ENCODE assay signal across 8 cellular contexts in genomic region chr12:104458645-104459555, GRCh38. TPM values are rescaled to one million over a fixed set of nuclear protein-coding genes. Genes with fewer than 3 reads are reported as not detected.
DNase-seq lines count a peak whose midpoint lies in the region; ATAC-seq and TF ChIP-seq lines count a peak whose summit lies in the region.

No MANE protein-coding gene starts in this region.

- peak; percentile 61 for DNase-seq in GM12865 (ENCODE audit: low read depth)
- peak; percentile 50 for DNase-seq in M059J (ENCODE audit: low read depth)
- no peak for DNase-seq in astrocyte of the cerebellum (ENCODE audit: low read depth)
- DNase-seq in stimulated activated naive B cell treated with anti-CD40 and anti-IgM and Interleukin-4, amounts not matched to agents 10 μg/mL and 1 μg/mL and 100 μg/mL, for 72 hours = no peak

- peaks cover 0 to 1% of the 10 kb centered on the region in 2 donors for H3K9me3 Mint-ChIP-seq in stimulated activated naive B cell treated with anti-CD40 and anti-IgM and Interleukin-4, amounts not matched to agents 10 μg/mL and 1 μg/mL and 100 μg/mL, for 72 hours

- peak overlapping the region; percentile 98 for H3K27ac Mint-ChIP-seq in stimulated activated naive B cell treated with anti-CD40 and anti-IgM and Interleukin-4, amounts not matched to agents 10 μg/mL and 1 μg/mL and 100 μg/mL, for 72 hours

- H3K4me3 ChIP-seq in GM12865 (ENCODE audit: low read depth, low read length) (peak overlapping the region; percentile 79), astrocyte of the cerebellum (ENCODE audit: low read depth, low read length) (peak overlapping the region; percentile 77), iPS-18c (ENCODE audit: insufficient read depth, low read depth, low read length) (peak overlapping the region; percentile 93)

- no peaks in the 10 kb centered on the region for H3K27me3 Mint-ChIP-seq in stimulated activated naive B cell treated with anti-CD40 and anti-IgM and Interleukin-4, amounts not matched to agents 10 μg/mL and 1 μg/mL and 100 μg/mL, for 72 hours

- no peak for TF ChIP-seq CTCF in GM12865 (IDR thresholded peaks at IDR 0.05; ENCODE audit: insufficient read depth, low read depth, low read length, missing control alignments)
- no peak for TF ChIP-seq CTCF in astrocyte of the cerebellum (IDR thresholded peaks at IDR 0.05; ENCODE audit: low read depth, low read length, missing control alignments)

- in situ Hi-C loops in astrocyte of the cerebellum (cut with HindIII; ENCODE audit: low sequenced_read_pairs) = no loop called here

- no peak for ATAC-seq in stimulated activated naive B cell treated with anti-CD40 and anti-IgM and Interleukin-4, amounts not matched to agents 10 μg/mL and 1 μg/mL and 100 μg/mL, for 72 hours (replicated peaks)
- no peak for ATAC-seq in GM18861 (IDR thresholded peaks at IDR 0.05; ENCODE audit: unreplicated experiment)
- no peak for ATAC-seq in HG03342 (IDR thresholded peaks at IDR 0.05; ENCODE audit: unreplicated experiment)
- no peak for ATAC-seq in GM21423 (IDR thresholded peaks at IDR 0.05; ENCODE audit: unreplicated experiment)

- no peaks in the 10 kb centered on the region for H3K9me3 ChIP-seq in iPS-18c (ENCODE audit: control insufficient read depth, insufficient read depth, low read length)

- H3K36me3 Mint-ChIP-seq in stimulated activated naive B cell treated with anti-CD40 and anti-IgM and Interleukin-4, amounts not matched to agents 10 μg/mL and 1 μg/mL and 100 μg/mL, for 72 hours = peaks cover 25 to 36% of the 10 kb centered on the region in 2 donors

- H3K4me3 Mint-ChIP-seq in stimulated activated naive B cell treated with anti-CD40 and anti-IgM and Interleukin-4, amounts not matched to agents 10 μg/mL and 1 μg/mL and 100 μg/mL, for 72 hours = peak overlapping the region; percentile 95 to 99

- peaks cover 29 to 68% of the 10 kb centered on the region in 2 donors for H3K4me1 Mint-ChIP-seq in stimulated activated naive B cell treated with anti-CD40 and anti-IgM and Interleukin-4, amounts not matched to agents 10 μg/mL and 1 μg/mL and 100 μg/mL, for 72 hours

RNA-seq across cellular contexts. Expression of gene CHST11, which starts 2.2 kb away (rescaled TPM):
- total RNA-seq in M059J (2014; rRNA removed; shearing (Covaris generic)) = 11.1 and 19.6 TPM in 2 replicates

Comparison
In these comparisons a context has a peak if more than half of its experiments do, and no peak if none do; other contexts are left out.
1. DNase-seq: peak in GM12865 (single experiment) and M059J (single experiment); none in astrocyte of the cerebellum (single experiment) and stimulated activated naive B cell treated with anti-CD40 and anti-IgM and Interleukin-4, amounts not matched to agents 10 μg/mL and 1 μg/mL and 100 μg/mL, for 72 hours (single experiment).
2. Peak in every context shown above with its lines, with median percentiles within 50 percentile points of each other: H3K4me3 ChIP-seq.